In the genomic region with DNA sequence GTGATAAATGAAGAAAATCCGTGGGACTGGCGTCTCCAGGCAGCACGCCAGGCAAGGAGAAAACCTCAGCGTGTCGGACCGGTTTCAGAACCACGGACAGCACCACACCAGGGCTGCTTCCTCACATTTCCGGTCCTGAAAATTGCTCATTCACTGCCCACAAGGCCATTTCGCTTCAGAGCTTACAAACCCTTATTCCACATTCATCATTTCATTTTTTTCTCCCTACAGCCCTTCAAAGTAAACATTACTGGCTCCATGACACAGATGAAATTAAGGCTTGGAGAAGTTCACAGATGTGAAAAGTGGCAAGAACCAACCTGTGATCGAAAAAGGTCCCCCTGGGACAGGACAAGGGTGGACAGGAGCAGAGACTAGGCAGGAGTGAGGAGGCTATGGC, we compare ENCODE assay signal across 9 cellular contexts. TPM values are rescaled to one million over a fixed set of nuclear protein-coding genes. Genes with fewer than 3 reads are reported as not detected.
A peak's percentile ranks its signal among the peaks of the same experiment; 100 is the strongest.
DNase-seq lines count a peak whose midpoint lies in the region; ATAC-seq, FAIRE-seq and TF ChIP-seq lines count a peak whose summit lies in the region.
"Had no signal": no experiment of that assay in that cellular context is flagged by ENCODE, and none has a peak within 500 bp of the region (broad histone marks: within the 10 kb centered on the region; RNA-seq: fewer than 3 reads in every experiment).

No MANE protein-coding gene starts in this region.

- peak overlapping the region; percentile 60 for H3K27ac Mint-ChIP-seq in chondrocyte (ENCODE audit: unreplicated experiment)

- no peaks in the 10 kb centered on the region for H3K36me3 ChIP-seq in lung (ENCODE audit: control insufficient read depth in 2 of 2, insufficient read depth in 2 of 2, low read length in 2 of 2)
- no peaks in the 10 kb centered on the region for H3K36me3 ChIP-seq in transverse colon

- WGBS in lung, 2 donors: 10 to 11% methylated on average over 10 of the region's 10 CpGs
- 11% methylated on average over 10 of the region's 10 CpGs; no CpG with 5 or more reads in 1 of the 2 donors for WGBS in transverse colon (ENCODE audit: low coverage in 1 of 2), 2 donors

- no peaks in the 10 kb centered on the region for H3K9me3 Mint-ChIP-seq in chondrocyte (ENCODE audit: low read depth)

- DNase-seq in activated T-cell treated with anti-CD3 and anti-CD28 coated beads for 1 hour (ENCODE audit: low read depth): peak; percentile 42
- DNase-seq in activated T-cell treated with anti-CD3 and anti-CD28 coated beads for 4 hours: no peak
- peak in 4 of 5 donors; percentile 41 to 49 (median 44) for DNase-seq in T-helper 1 cell
- DNase-seq in chondrocyte (ENCODE audit: low spot score): no peak
- peak; percentile 64 for DNase-seq in lung (ENCODE audit: low spot score)
- peak; percentile 76 for DNase-seq in transverse colon
- DNase-seq in D721Med (ENCODE audit: insufficient read length, low spot score): no peak

- ATAC-seq in lung (ENCODE audit: insufficient read depth, low FRiP score) (peak; percentile 39), GM18498 (IDR thresholded peaks at IDR 0.05; ENCODE audit: unreplicated experiment) (no peak)

- no peaks in the 10 kb centered on the region for H3K27me3 ChIP-seq in lung (ENCODE audit: control insufficient read depth, insufficient read depth)
- peaks cover 40% of the 10 kb centered on the region for H3K27me3 ChIP-seq in transverse colon

- no peak for FAIRE-seq in D721Med (lab: Jason Lieb, UNC)

- TF ChIP-seq CTCF in chondrocyte (IDR thresholded peaks at IDR 0.05) (no peak), lung (IDR thresholded peaks at IDR 0.05; ENCODE audit: control extremely low read depth, extremely low read depth) (no peak), transverse colon (IDR thresholded peaks at IDR 0.05) (no peak), D721Med (IDR thresholded peaks at IDR 0.05; ENCODE audit: insufficient read depth, missing control alignments) (no peak)

- in situ Hi-C loops in transverse colon (cut with MboI; ENCODE audit: low pct_ligation_motif_present in 1 of 4, low pct_unique_long_range_greater_than_20kb in 1 of 4, low sequenced_read_pairs in 3 of 4): no loop called here

- no peak overlapping the region for H3K4me3 Mint-ChIP-seq in chondrocyte (ENCODE audit: unreplicated experiment)

- peaks cover 4% of the 10 kb centered on the region for H3K27me3 Mint-ChIP-seq in chondrocyte (ENCODE audit: low read depth)

- H3K4me3 ChIP-seq in lung (no peak overlapping the region), transverse colon (no peak overlapping the region)

- no peak for TF ChIP-seq POLR2A in transverse colon (IDR thresholded peaks at IDR 0.05)

- no peak for TF ChIP-seq EP300 in transverse colon (IDR thresholded peaks at IDR 0.05; ENCODE audit: low read depth)

- H3K36me3 Mint-ChIP-seq in chondrocyte (ENCODE audit: low read depth): no peaks in the 10 kb centered on the region

- peaks cover 0 to 8% of the 10 kb centered on the region in 2 donors for H3K4me1 ChIP-seq in lung (ENCODE audit: control insufficient read depth in 2 of 2, insufficient read depth in 2 of 2, low read length in 2 of 2)
- H3K4me1 ChIP-seq in transverse colon: peaks cover 0 to 13% (median 10%) of the 10 kb centered on the region in 4 donors

- H3K4me1 Mint-ChIP-seq in chondrocyte (ENCODE audit: low read depth): peaks cover 20% of the 10 kb centered on the region

- H3K9me3 ChIP-seq in lung (ENCODE audit: control insufficient read depth in 2 of 2, insufficient read depth in 1 of 2, low read length in 1 of 2) (peaks cover 0 to 5% of the 10 kb centered on the region in 2 donors), transverse colon (no peaks in the 10 kb centered on the region)

- H3K27ac ChIP-seq in lung (ENCODE audit: low read depth in 1 of 2, low read length in 1 of 2): no peak overlapping the region
- no peak overlapping the region for H3K27ac ChIP-seq in transverse colon

- intact Hi-C loops in transverse colon (cut with DNase I; ENCODE audit: low total_unique reads): no loop called here

RNA-seq across cellular contexts. Expression of a gene that starts 1.5 kb away (rescaled TPM):
- total RNA-seq in chondrocyte: 1.7 to 2.9 TPM (median 2.1 TPM) in 3 replicates
- total RNA-seq in lung: 1 to 10 TPM in 1 of 2 donors, under 1 TPM in 1; 0.97 to 1.1 TPM
- under 1 TPM; 0.39 to 0.68 TPM for polyA plus RNA-seq in lung
- total RNA-seq in transverse colon: 1 to 10 TPM; 1.6 to 9.7 (median 3.6) TPM

RNA-seq across cellular contexts. Expression of a gene that starts 18.9 kb away (rescaled TPM):
- total RNA-seq in chondrocyte (0.45 to 0.95 TPM in 2 of 3 replicates, not detected in the other), lung (not detected), transverse colon (not detected)
- under 1 TPM in 1 of 2 donors, not detected in 1; 0.02 TPM for polyA plus RNA-seq in lung
- total RNA-seq: skeletal muscle tissue had no signal

RNA-seq across cellular contexts. Expression of a gene that starts 19.0 kb away (rescaled TPM):
- not detected in 3 replicates for total RNA-seq in chondrocyte
- total RNA-seq in lung: not detected
- polyA plus RNA-seq in lung: not detected
- not detected for total RNA-seq in transverse colon
- total RNA-seq: skeletal muscle tissue had no signal

RNA-seq across cellular contexts. Expression of a gene that starts 35.8 kb away (rescaled TPM):
- total RNA-seq in chondrocyte (40.8 to 49.8 TPM (median 48.0 TPM) in 3 replicates), lung (10 to 100 TPM; 14.8 to 37.4 TPM), transverse colon (100 to 1,000 TPM in 1 of 4 donors, 10 to 100 TPM in 3; 27.2 to 227 (median 36.1) TPM)
- polyA plus RNA-seq in lung: 10 to 100 TPM; 20.1 to 35.6 TPM

Comparison
In these comparisons a context has a peak if more than half of its experiments do, and no peak if none do; other contexts are left out.
1. DNase-seq: peak in activated T-cell treated with anti-CD3 and anti-CD28 coated beads for 1 hour (single experiment), T-helper 1 cell (4 of 5), lung (single experiment) and transverse colon (single experiment); none in activated T-cell treated with anti-CD3 and anti-CD28 coated beads for 4 hours (single experiment), chondrocyte (single experiment) and D721Med (single experiment).